In genomic region chr1:86741947-86742572, GRCh38 we compare ENCODE assay signal across 9 cellular contexts. TPM values are rescaled to one million over a fixed set of nuclear protein-coding genes. Genes with fewer than 3 reads are reported as not detected.
A peak's percentile ranks its signal among the peaks of the same experiment; 100 is the strongest.
DNase-seq lines count a peak whose midpoint lies in the region; ATAC-seq, FAIRE-seq and TF ChIP-seq lines count a peak whose summit lies in the region.
"Had no signal": no experiment of that assay in that cellular context is flagged by ENCODE, and none has a peak within 500 bp of the region (broad histone marks: within the 10 kb centered on the region; RNA-seq: fewer than 3 reads in every experiment).

No MANE protein-coding gene starts in this region.

- peaks cover 20% of the 10 kb centered on the region for H3K36me3 Mint-ChIP-seq in activated CD4-positive, alpha-beta T cell treated with anti-CD3 and anti-CD28 coated beads for 36 hours (ENCODE audit: low read depth)

- H3K27me3 Mint-ChIP-seq in activated CD4-positive, alpha-beta T cell treated with anti-CD3 and anti-CD28 coated beads for 36 hours = no peaks in the 10 kb centered on the region

- H3K9me3 ChIP-seq in hepatocyte (ENCODE audit: low read depth) = no peaks in the 10 kb centered on the region

- intact Hi-C loops in activated CD4-positive, alpha-beta T cell treated with anti-CD3 and anti-CD28 coated beads for 36 hours (cut with DNase I, micrococcal nuclease) = loop anchor here (2.0 to 5.0 kb wide), 5 partner anchors 37 to 360 kb away; partner anchors contain the start of gene SH3GLB1 (in 2 of the 2)

- no peaks in the 10 kb centered on the region for H3K9me3 Mint-ChIP-seq in activated CD4-positive, alpha-beta T cell treated with anti-CD3 and anti-CD28 coated beads for 36 hours (ENCODE audit: low read depth)

- H3K4me1 ChIP-seq in hepatocyte (ENCODE audit: insufficient read depth) = no peaks in the 10 kb centered on the region

- no peak for FAIRE-seq in frontal cortex (lab: Jason Lieb, UNC)
- FAIRE-seq: GM18507 had no signal

- H3K27me3 ChIP-seq in hepatocyte = no peaks in the 10 kb centered on the region

- no peak overlapping the region for H3K4me3 Mint-ChIP-seq in activated CD4-positive, alpha-beta T cell treated with anti-CD3 and anti-CD28 coated beads for 36 hours

- CTCF ChIA-PET in activated CD4-positive, alpha-beta T cell treated with anti-CD3 and anti-CD28 coated beads for 36 hours (lab: Charles Lee) = interaction anchor here (0.6 to 3.0 kb wide), 8 partner anchors 11 to 269 kb away, joined by 3 to 17 read pairs (median 3); partner anchors contain the start of gene SH3GLB1

- no peak overlapping the region for H3K27ac Mint-ChIP-seq in activated CD4-positive, alpha-beta T cell treated with anti-CD3 and anti-CD28 coated beads for 36 hours

- no peak overlapping the region for H3K27ac ChIP-seq in hepatocyte

- POLR2A ChIA-PET in activated CD4-positive, alpha-beta T cell treated with anti-CD3 and anti-CD28 coated beads for 36 hours (lab: Charles Lee) = no interaction called here

- no peaks in the 10 kb centered on the region for H4K20me1 ChIP-seq in hepatocyte (ENCODE audit: insufficient read depth, poor library complexity, severe bottlenecking)

- H3K4me1 Mint-ChIP-seq in activated CD4-positive, alpha-beta T cell treated with anti-CD3 and anti-CD28 coated beads for 36 hours = peaks cover 2% of the 10 kb centered on the region

- H3K4me3 ChIP-seq in hepatocyte = no peak overlapping the region

- DNase-seq in activated CD4-positive, alpha-beta T cell treated with anti-CD3 and anti-CD28 coated beads for 36 hours = peak; percentile 47
- DNase-seq in activated CD4-positive, alpha-beta T cell treated with anti-CD3 and anti-CD28 coated beads for 1 hour = no peak
- DNase-seq in NCI-H146 (lab: John Stamatoyannopoulos, UW) (peak; percentile 37), hepatocyte (ENCODE audit: low spot score) (peak; percentile 53), 8988T (no peak), frontal cortex (ENCODE audit: low spot score in 2 of 2) (no peak)
- peak; percentile 19 for DNase-seq in activated gamma-delta T cell treated with anti-CD3 and anti-CD28 coated beads, Interleukin-2, amount 50 U/mL, for 16 hours (ENCODE audit: low read depth)
- peak; percentile 56 for DNase-seq in stimulated activated CD8-positive, alpha-beta memory T cell treated with anti-CD3 and anti-CD28 coated beads, Interleukin-4, amount 100 ng/mL, for 48 hours

- 59% methylated on average over 6 of the region's 6 CpGs for WGBS in hepatocyte (ENCODE audit: low lambda C conversion rate, missing lambda C conversion rate)

- H3K4me2 ChIP-seq in hepatocyte = no peak overlapping the region

- H3K9me2 ChIP-seq in hepatocyte (replicated peaks; ENCODE audit: insufficient read depth) = no peaks in the 10 kb centered on the region

- H3K36me3 ChIP-seq in hepatocyte (replicated peaks; ENCODE audit: insufficient read depth, low read depth) = no peaks in the 10 kb centered on the region

- H3K79me2 ChIP-seq in hepatocyte = peaks cover 1% of the 10 kb centered on the region

- no peak overlapping the region for H2AFZ ChIP-seq in hepatocyte

- TF ChIP-seq CTCF in hepatocyte (IDR thresholded peaks at IDR 0.05; ENCODE audit: poor library complexity) = peak; percentile 60

- ATAC-seq in activated CD4-positive, alpha-beta T cell treated with anti-CD3 and anti-CD28 coated beads for 36 hours = no peak

RNA-seq across cellular contexts. Expression of gene SH3GLB1, which starts 37.7 kb away (rescaled TPM):
- 10 to 100 TPM; 58.0 to 64.5 TPM for total RNA-seq in activated CD4-positive, alpha-beta T cell treated with anti-CD3 and anti-CD28 coated beads for 36 hours
- total RNA-seq in hepatocyte (55.1 and 59.3 TPM in 2 replicates), frontal cortex (120 TPM)
- 84.6 and 89.1 TPM in 2 replicates for polyA plus RNA-seq in hepatocyte

Comparison
In these comparisons a context has a peak if more than half of its experiments do, and no peak if none do; other contexts are left out.
1. DNase-seq: peak in activated CD4-positive, alpha-beta T cell treated with anti-CD3 and anti-CD28 coated beads for 36 hours (single experiment), NCI-H146 (single experiment), activated gamma-delta T cell treated with anti-CD3 and anti-CD28 coated beads, Interleukin-2, amount 50 U/mL, for 16 hours (single experiment), hepatocyte (single experiment) and stimulated activated CD8-positive, alpha-beta memory T cell treated with anti-CD3 and anti-CD28 coated beads, Interleukin-4, amount 100 ng/mL, for 48 hours (single experiment); none in activated CD4-positive, alpha-beta T cell treated with anti-CD3 and anti-CD28 coated beads for 1 hour (single experiment), 8988T (single experiment) and frontal cortex (0 of 2).